In genomic region chr6:2733736-2734480, GRCh38 we compare ENCODE assay signal across 1 cellular context.
TF ChIP-seq lines count a peak whose summit lies in the region.

No MANE protein-coding gene starts in this region.

TF ChIP-seq in H1, 55 proteins besides CTCF, POLR2A, EP300 and RAD21:
- TF ChIP-seq CHD2 (IDR thresholded peaks at IDR 0.05; ENCODE audit: low read length) (no peak), MAX (IDR thresholded peaks at IDR 0.05) (peak; percentile 26; the same call in 1 of the 2 replicates), SIN3A (conservative IDR thresholded peaks at IDR 0.05 in 1 of 2, IDR thresholded peaks at IDR 0.05 in 1 of 2; ENCODE audit: low read depth in 1 of 2, low read length in 2 of 2) (peak in 1 of 2 experiments; percentile 47; a peak in 1 of 4 replicates)
